ENCODE assay signal across 13 cellular contexts in genomic region chr3:184910664-184911063, GRCh38.
"Had no signal": no experiment of that assay in that cellular context is flagged by ENCODE, and none has a peak within 500 bp of the region (broad histone marks: within the 10 kb centered on the region; RNA-seq: fewer than 3 reads in every experiment).

No MANE protein-coding gene starts in this region.

- H3K27me3 ChIP-seq: dorsolateral prefrontal cortex, heart right ventricle, suprapubic skin had no signal

- H3K9me3 ChIP-seq: suprapubic skin had no signal

- DNase-seq: activated CD4-positive, alpha-beta T cell treated with anti-CD3 and anti-CD28 coated beads for 1 hour; activated CD4-positive, alpha-beta T cell treated with anti-CD3 and anti-CD28 coated beads, Interleukin-2, amount 50 U/mL, for 48 hours; activated CD8-positive, alpha-beta memory T cell treated with anti-CD3 and anti-CD28 coated beads, Interleukin-2, amount 10 ng/mL, durations not matched to agents 7 days and 5 days; activated effector memory CD4-positive, alpha-beta T cell treated with Interleukin-2 at 50 U/mL for 16 hours; activated T-cell treated with anti-CD3 and anti-CD28 coated beads, Interleukin-2, amount 50 U/mL, for 24 hours; dorsolateral prefrontal cortex; heart right ventricle; naive B cell; stimulated activated CD4-positive, alpha-beta T cell treated with anti-CD3 and anti-CD28 coated beads, Interleukin-4, amount 100 ng/mL, for 1 hour; stimulated activated CD8-positive, alpha-beta memory T cell treated with anti-CD3 and anti-CD28 coated beads, Interleukin-4, amount 100 ng/mL, for 48 hours; stimulated activated naive CD8-positive, alpha-beta T cell treated with anti-CD3 and anti-CD28 coated beads, Interleukin-15, Interleukin-2, amounts not matched to agents 100 U/mL and 50 U/mL, for 24 hours; SW 1271 had no signal

- H3K4me3 ChIP-seq: dorsolateral prefrontal cortex, heart right ventricle, suprapubic skin had no signal

- H3K4me1 ChIP-seq: suprapubic skin had no signal

- ATAC-seq: activated CD8-positive, alpha-beta memory T cell treated with anti-CD3 and anti-CD28 coated beads, Interleukin-2, amount 10 ng/mL, durations not matched to agents 7 days and 5 days; heart right ventricle; stimulated activated naive CD8-positive, alpha-beta T cell treated with anti-CD3 and anti-CD28 coated beads, Interleukin-15, Interleukin-2, amounts not matched to agents 100 U/mL and 50 U/mL, for 24 hours had no signal

- H3K27ac ChIP-seq: dorsolateral prefrontal cortex, heart right ventricle, suprapubic skin had no signal
